ENCODE assay signal across 8 cellular contexts in genomic region chr11:114183041-114183511, GRCh38.
DNase-seq lines count a peak whose midpoint lies in the region; ATAC-seq and TF ChIP-seq lines count a peak whose summit lies in the region.

No MANE protein-coding gene starts in this region.

- H3K36me3 ChIP-seq in OCI-LY7 (ENCODE audit: insufficient read depth, low read length): no peaks in the 10 kb centered on the region

- no peak overlapping the region for H3K4me3 ChIP-seq in OCI-LY7 (ENCODE audit: low read depth, low read length, poor library complexity, severe bottlenecking)

- peak overlapping the region; percentile 90 for H3K27ac Mint-ChIP-seq in activated T-cell treated with anti-CD3 and anti-CD28 coated beads, Interleukin-2, amount 50 U/mL, for 24 hours
- H3K27ac Mint-ChIP-seq in immature natural killer cell: peak overlapping the region; percentile 89 to 99 (median 96)

- DNase-seq in OCI-LY7 (ENCODE audit: low spot score) (peak; percentile 56), immature natural killer cell (peak; percentile 78 to 84 (median 84)), GM03348 (ENCODE audit: low spot score) (no peak)
- DNase-seq in activated T-cell treated with anti-CD3 and anti-CD28 coated beads, Interleukin-2, amount 50 U/mL, for 24 hours: peak; percentile 74
- DNase-seq in stimulated activated CD8-positive, alpha-beta memory T cell treated with anti-CD3 and anti-CD28 coated beads, Interleukin-15, amount 100 ng/mL, for 4 hours (ENCODE audit: low read depth in 2 of 2): peak; percentile 37 to 61

- H3K4me2 ChIP-seq in OCI-LY7 (ENCODE audit: low read length): peak overlapping the region; percentile 36; the same call in 1 of the 2 replicates

- no peak overlapping the region for H3K27ac ChIP-seq in OCI-LY7 (ENCODE audit: low read depth, low read length, poor library complexity, severe bottlenecking)

- intact Hi-C loops in OCI-LY7 (cut with micrococcal nuclease; ENCODE audit: unreplicated experiment): loop anchor here (5.0 kb wide), 1 partner anchor 79 kb away; no protein-coding TSS in a partner anchor

- no peaks in the 10 kb centered on the region for H3K79me2 ChIP-seq in OCI-LY7 (ENCODE audit: insufficient read depth, low read depth, low read length)

- peaks cover 47% of the 10 kb centered on the region for H3K4me1 ChIP-seq in OCI-LY7 (ENCODE audit: insufficient read depth, low read length, poor library complexity, severe bottlenecking)

- peak overlapping the region; percentile 11 for H3K4me3 Mint-ChIP-seq in activated T-cell treated with anti-CD3 and anti-CD28 coated beads, Interleukin-2, amount 50 U/mL, for 24 hours
- H3K4me3 Mint-ChIP-seq in immature natural killer cell: peak overlapping the region; percentile 60 to 76 (median 69)

- no peaks in the 10 kb centered on the region for H3K36me3 Mint-ChIP-seq in activated T-cell treated with anti-CD3 and anti-CD28 coated beads, Interleukin-2, amount 50 U/mL, for 24 hours (ENCODE audit: low read depth)
- peaks cover 0 to 9% (median 5%) of the 10 kb centered on the region in 3 donors for H3K36me3 Mint-ChIP-seq in immature natural killer cell

- no peaks in the 10 kb centered on the region for H3K9me3 Mint-ChIP-seq in activated T-cell treated with anti-CD3 and anti-CD28 coated beads, Interleukin-2, amount 50 U/mL, for 24 hours
- H3K9me3 Mint-ChIP-seq in immature natural killer cell: no peaks in the 10 kb centered on the region

- CTCF ChIA-PET in OCI-LY7 (lab: Charles Lee; ENCODE audit: unreplicated experiment): no interaction called here

- no TSS peak for BruUV-seq in OCI-LY7 (replicated peaks; lab: Mats Ljungman, UMichigan)

- ATAC-seq in GM19463 (IDR thresholded peaks at IDR 0.05; ENCODE audit: unreplicated experiment) (no peak), HG02981 (IDR thresholded peaks at IDR 0.05; ENCODE audit: unreplicated experiment) (no peak), GM18498 (IDR thresholded peaks at IDR 0.05; ENCODE audit: unreplicated experiment) (no peak)

- H3K9me3 ChIP-seq in OCI-LY7 (ENCODE audit: low read length): no peaks in the 10 kb centered on the region

- H4K20me1 ChIP-seq in OCI-LY7 (ENCODE audit: insufficient read depth, low read length): no peaks in the 10 kb centered on the region

- H3K9me2 ChIP-seq in OCI-LY7 (ENCODE audit: insufficient read depth, low read length): no peaks in the 10 kb centered on the region

- TF ChIP-seq CTCF in OCI-LY7 (conservative IDR thresholded peaks at IDR 0.05; ENCODE audit: low read length): no peak

- POLR2A ChIA-PET in OCI-LY7 (lab: Charles Lee): interaction anchor here (0.9 to 2.1 kb wide), 6 partner anchors 8 to 310 kb away, joined by 3 to 8 read pairs (median 4); no protein-coding TSS in a partner anchor

- peaks cover 84% of the 10 kb centered on the region for H3K4me1 Mint-ChIP-seq in activated T-cell treated with anti-CD3 and anti-CD28 coated beads, Interleukin-2, amount 50 U/mL, for 24 hours (ENCODE audit: low read depth)
- H3K4me1 Mint-ChIP-seq in immature natural killer cell: peaks cover 98 to 100% of the 10 kb centered on the region in 2 donors

- H3K27me3 Mint-ChIP-seq in activated T-cell treated with anti-CD3 and anti-CD28 coated beads, Interleukin-2, amount 50 U/mL, for 24 hours: no peaks in the 10 kb centered on the region
- H3K27me3 Mint-ChIP-seq in immature natural killer cell (ENCODE audit: low read depth in 3 of 3): peaks cover 3 to 25% (median 8%) of the 10 kb centered on the region in 3 donors

- peak overlapping the region; percentile 86 for H2AFZ ChIP-seq in OCI-LY7 (ENCODE audit: low read length)
